8 cellular contexts compared by ENCODE assay signal in genomic region chr9:128656416-128657343, GRCh38. TPM values are rescaled to one million over a fixed set of nuclear protein-coding genes. Genes with fewer than 3 reads are reported as not detected.
DNase-seq lines count a peak whose midpoint lies in the region; ATAC-seq and TF ChIP-seq lines count a peak whose summit lies in the region.

TSS of gene DYNC2I2 (minus strand) at chr9:128656847. CDS start at chr9:128656726, 121 bp downstream.

- intact Hi-C loops in activated T-helper 2 cell treated with anti-CD3 and anti-CD28 coated beads, Interferon-gamma antibody, Interleukin-2, Interleukin-4, amounts not matched to agents 10 μg/mL and 5 μg/mL and 100 μg/mL, durations not matched to agents 14 hours and 24 hours and 36 hours (cut with micrococcal nuclease): loop anchor here (2.0 kb wide), 1 partner anchor 32 kb away; the partner anchor contains the start of gene SET

- H3K4me3 ChIP-seq in DOHH2 (ENCODE audit: low read length): peak within 1 kb of the TSS; percentile 85
- peak within 1 kb of the TSS; percentile 55 for H3K4me3 ChIP-seq in GM23338
- peak within 1 kb of the TSS; percentile 53 for H3K4me3 ChIP-seq in LNCaP clone FGC (ENCODE audit: low read depth, low read length)
- peak within 1 kb of the TSS; percentile 76 for H3K4me3 ChIP-seq in RWPE2 (ENCODE audit: severe bottlenecking)
- peak within 1 kb of the TSS; percentile 63 for H3K4me3 ChIP-seq in fibroblast of pulmonary artery (replicated peaks; ENCODE audit: low read depth, low read length)

- H4K20me1 ChIP-seq in DOHH2 (ENCODE audit: control insufficient read depth, insufficient read depth, low read depth, low read length): no peaks in the 10 kb centered on the region
- no peaks in the 10 kb centered on the region for H4K20me1 ChIP-seq in GM23338 (replicated peaks; ENCODE audit: insufficient read depth)

- peaks cover 10% of the 10 kb centered on the region for H3K27me3 Mint-ChIP-seq in GM23338 (ENCODE audit: insufficient read depth, low read depth, poor library complexity)
- no peaks in the 10 kb centered on the region for H3K27me3 Mint-ChIP-seq in activated T-helper 2 cell treated with anti-CD3 and anti-CD28 coated beads, Interferon-gamma antibody, Interleukin-2, Interleukin-4, amounts not matched to agents 10 μg/mL and 5 μg/mL and 100 μg/mL, durations not matched to agents 14 hours and 24 hours and 36 hours (ENCODE audit: low read depth)
- no peaks in the 10 kb centered on the region for H3K27me3 Mint-ChIP-seq in natural killer cell treated with Interleukin-12 subunit alpha and Interleukin-12 subunit beta and Interleukin-15 and Interleukin-18, amount 100 ng/mL, for 72 hours

- peak within 1 kb of the TSS; percentile 87 for H3K4me3 Mint-ChIP-seq in GM23338
- H3K4me3 Mint-ChIP-seq in activated T-helper 2 cell treated with anti-CD3 and anti-CD28 coated beads, Interferon-gamma antibody, Interleukin-2, Interleukin-4, amounts not matched to agents 10 μg/mL and 5 μg/mL and 100 μg/mL, durations not matched to agents 14 hours and 24 hours and 36 hours (ENCODE audit: low read depth): peak within 1 kb of the TSS; percentile 95
- H3K4me3 Mint-ChIP-seq in natural killer cell treated with Interleukin-12 subunit alpha and Interleukin-12 subunit beta and Interleukin-15 and Interleukin-18, amount 100 ng/mL, for 72 hours: peak within 1 kb of the TSS; percentile 96

- H3K36me3 ChIP-seq in DOHH2 (ENCODE audit: control insufficient read depth, low read length): peaks cover 14% of the 10 kb centered on the region
- no peaks in the 10 kb centered on the region for H3K36me3 ChIP-seq in GM23338 (ENCODE audit: insufficient read depth)
- H3K36me3 ChIP-seq in RWPE2 (ENCODE audit: low read depth): no peaks in the 10 kb centered on the region

- H3K36me3 Mint-ChIP-seq in GM23338 (ENCODE audit: low read depth): peaks cover 3% of the 10 kb centered on the region; the same call in 1 of the 3 replicates
- H3K36me3 Mint-ChIP-seq in activated T-helper 2 cell treated with anti-CD3 and anti-CD28 coated beads, Interferon-gamma antibody, Interleukin-2, Interleukin-4, amounts not matched to agents 10 μg/mL and 5 μg/mL and 100 μg/mL, durations not matched to agents 14 hours and 24 hours and 36 hours (ENCODE audit: low read depth): no peaks in the 10 kb centered on the region
- H3K36me3 Mint-ChIP-seq in natural killer cell treated with Interleukin-12 subunit alpha and Interleukin-12 subunit beta and Interleukin-15 and Interleukin-18, amount 100 ng/mL, for 72 hours: no peaks in the 10 kb centered on the region

- peaks cover 13% of the 10 kb centered on the region for H3K79me2 ChIP-seq in DOHH2 (ENCODE audit: control insufficient read depth, low read length)
- H3K79me2 ChIP-seq in GM23338 (replicated peaks; ENCODE audit: insufficient read depth): no peaks in the 10 kb centered on the region; the same call in 1 of the 2 replicates

- no peaks in the 10 kb centered on the region for H3K9me2 ChIP-seq in DOHH2 (replicated peaks; ENCODE audit: control insufficient read depth, low read length)
- H3K9me2 ChIP-seq in GM23338 (ENCODE audit: insufficient read depth): no peaks in the 10 kb centered on the region

- H3K27ac ChIP-seq in DOHH2 (ENCODE audit: low read depth, low read length) (peak within 1 kb of the TSS; percentile 85), GM23338 (ENCODE audit: low read depth) (peak within 1 kb of the TSS; percentile 99), RWPE2 (ENCODE audit: poor library complexity, severe bottlenecking) (peak within 1 kb of the TSS; percentile 76)

- H3F3A ChIP-seq in DOHH2 (ENCODE audit: control insufficient read depth, insufficient read depth) (peaks cover 4% of the 10 kb centered on the region; the same call in 1 of the 2 replicates), GM23338 (replicated peaks; ENCODE audit: low read depth) (peaks cover 11% of the 10 kb centered on the region)

- H3K9me3 Mint-ChIP-seq in GM23338: no peaks in the 10 kb centered on the region
- no peaks in the 10 kb centered on the region for H3K9me3 Mint-ChIP-seq in activated T-helper 2 cell treated with anti-CD3 and anti-CD28 coated beads, Interferon-gamma antibody, Interleukin-2, Interleukin-4, amounts not matched to agents 10 μg/mL and 5 μg/mL and 100 μg/mL, durations not matched to agents 14 hours and 24 hours and 36 hours
- no peaks in the 10 kb centered on the region for H3K9me3 Mint-ChIP-seq in natural killer cell treated with Interleukin-12 subunit alpha and Interleukin-12 subunit beta and Interleukin-15 and Interleukin-18, amount 100 ng/mL, for 72 hours

- H3K9me3 ChIP-seq in DOHH2 (ENCODE audit: control insufficient read depth, insufficient read depth, low read length) (no peaks in the 10 kb centered on the region), RWPE2 (ENCODE audit: severe bottlenecking) (no peaks in the 10 kb centered on the region)

- peaks cover 4% of the 10 kb centered on the region; the same call in 1 of the 3 replicates for H3K4me1 Mint-ChIP-seq in GM23338
- peaks cover 3% of the 10 kb centered on the region for H3K4me1 Mint-ChIP-seq in activated T-helper 2 cell treated with anti-CD3 and anti-CD28 coated beads, Interferon-gamma antibody, Interleukin-2, Interleukin-4, amounts not matched to agents 10 μg/mL and 5 μg/mL and 100 μg/mL, durations not matched to agents 14 hours and 24 hours and 36 hours (ENCODE audit: low read depth)
- peaks cover 4 to 5% of the 10 kb centered on the region in 2 donors for H3K4me1 Mint-ChIP-seq in natural killer cell treated with Interleukin-12 subunit alpha and Interleukin-12 subunit beta and Interleukin-15 and Interleukin-18, amount 100 ng/mL, for 72 hours (ENCODE audit: low read depth in 2 of 2)

- peak; percentile 96 for ATAC-seq in GM23338
- ATAC-seq in RWPE2 (ENCODE audit: low read depth): peak; percentile 91
- ATAC-seq in natural killer cell treated with Interleukin-12 subunit alpha and Interleukin-12 subunit beta and Interleukin-15 and Interleukin-18, amount 100 ng/mL, for 72 hours: peak; percentile 99

- no peaks in the 10 kb centered on the region for H3K27me3 ChIP-seq in DOHH2 (ENCODE audit: control insufficient read depth, low read length)
- no peaks in the 10 kb centered on the region for H3K27me3 ChIP-seq in GM23338 (ENCODE audit: insufficient read depth)
- no peaks in the 10 kb centered on the region for H3K27me3 ChIP-seq in RWPE2 (ENCODE audit: insufficient read depth, poor library complexity, severe bottlenecking)

- H3K4me1 ChIP-seq in DOHH2 (ENCODE audit: control insufficient read depth, low read length): peaks cover 22% of the 10 kb centered on the region
- H3K4me1 ChIP-seq in GM23338 (ENCODE audit: insufficient read depth): no peaks in the 10 kb centered on the region
- H3K4me1 ChIP-seq in RWPE2 (ENCODE audit: insufficient read depth, poor library complexity, severe bottlenecking): no peaks in the 10 kb centered on the region

- peak; percentile 98 for DNase-seq in GM23338 (ENCODE audit: low spot score)
- DNase-seq in LNCaP clone FGC (ENCODE audit: low read depth): peak; percentile 81
- DNase-seq in RWPE2 (ENCODE audit: low spot score): peak; percentile 95
- DNase-seq in activated T-helper 2 cell treated with anti-CD3 and anti-CD28 coated beads, Interferon-gamma antibody, Interleukin-2, Interleukin-4, amounts not matched to agents 10 μg/mL and 5 μg/mL and 100 μg/mL, durations not matched to agents 14 hours and 24 hours and 36 hours (ENCODE audit: low spot score): peak; percentile 94
- DNase-seq in fibroblast of pulmonary artery (ENCODE audit: low read depth): peak; percentile 95
- peak; percentile 98 for DNase-seq in natural killer cell treated with Interleukin-12 subunit alpha and Interleukin-12 subunit beta and Interleukin-15 and Interleukin-18, amount 100 ng/mL, for 72 hours (ENCODE audit: low spot score)
- DNase-seq in stimulated activated naive CD4-positive, alpha-beta T cell treated with Interleukin-2 at 50 U/mL for 16 hours (lab: John Stamatoyannopoulos, UW): peak; percentile 94

- H2AFZ ChIP-seq in GM23338: peak within 1 kb of the TSS; percentile 83

- H3K27ac Mint-ChIP-seq in GM23338: peak within 1 kb of the TSS; percentile 100
- peak within 1 kb of the TSS; percentile 100 for H3K27ac Mint-ChIP-seq in activated T-helper 2 cell treated with anti-CD3 and anti-CD28 coated beads, Interferon-gamma antibody, Interleukin-2, Interleukin-4, amounts not matched to agents 10 μg/mL and 5 μg/mL and 100 μg/mL, durations not matched to agents 14 hours and 24 hours and 36 hours
- peak within 1 kb of the TSS; percentile 99 to 100 for H3K27ac Mint-ChIP-seq in natural killer cell treated with Interleukin-12 subunit alpha and Interleukin-12 subunit beta and Interleukin-15 and Interleukin-18, amount 100 ng/mL, for 72 hours

- H3K4me2 ChIP-seq in DOHH2 (ENCODE audit: low read length) (peak within 1 kb of the TSS; percentile 82), GM23338 (peak within 1 kb of the TSS; percentile 72)

- no peak for TF ChIP-seq CTCF in DOHH2 (IDR thresholded peaks at IDR 0.05; ENCODE audit: low read depth, low read length, poor library complexity, severe bottlenecking)
- no peak for TF ChIP-seq CTCF in GM23338 (conservative IDR thresholded peaks at IDR 0.05; ENCODE audit: low read depth in 2 of 2)
- TF ChIP-seq CTCF in LNCaP clone FGC (IDR thresholded peaks at IDR 0.05; ENCODE audit: control insufficient read depth, extremely low read depth, insufficient read depth): no peak
- TF ChIP-seq CTCF in RWPE2 (IDR thresholded peaks at IDR 0.05; ENCODE audit: poor library complexity, severe bottlenecking): no peak
- no peak for TF ChIP-seq CTCF in fibroblast of pulmonary artery (IDR thresholded peaks at IDR 0.05; ENCODE audit: low read length, missing control alignments)

TF ChIP-seq in GM23338, 12 proteins besides CTCF, POLR2A, EP300 and RAD21 (continues in another document):
- peak; percentile 74 for TF ChIP-seq POLR2AphosphoS5 (IDR thresholded peaks at IDR 0.05; ENCODE audit: low read depth)
- TF ChIP-seq CREB1 (CRISPR knock-in tag; IDR thresholded peaks at IDR 0.05; ENCODE audit: low read depth): peak; percentile 87
- TF ChIP-seq ETS1 (IDR thresholded peaks at IDR 0.05): peak; percentile 70

RNA-seq across cellular contexts. Expression of gene DYNC2I2, which starts in this region (rescaled TPM):
- 68.4 and 78.3 TPM in 2 replicates for total RNA-seq in GM23338 (2014; rRNA removed; shearing (Covaris generic))
- polyA plus RNA-seq in GM23338 (2016; fragmentation: Nextera tagmentation; extraction: Ambion mirVana): 48.7 and 51.5 TPM in 2 replicates
- total RNA-seq in activated T-helper 2 cell treated with anti-CD3 and anti-CD28 coated beads, Interferon-gamma antibody, Interleukin-2, Interleukin-4, amounts not matched to agents 10 μg/mL and 5 μg/mL and 100 μg/mL, durations not matched to agents 14 hours and 24 hours and 36 hours: 41.7 and 43.5 TPM in 2 replicates
- 10 to 100 TPM; 23.7 to 62.6 TPM for total RNA-seq in natural killer cell treated with Interleukin-12 subunit alpha and Interleukin-12 subunit beta and Interleukin-15 and Interleukin-18, amount 100 ng/mL, for 72 hours

Comparison
In these comparisons a context has a peak if more than half of its experiments do, and no peak if none do; other contexts are left out.
1. Peak in every context shown above with its lines: DNase-seq, ATAC-seq, H3K4me3 ChIP-seq and H3K27ac ChIP-seq.